In genomic region chr4:75834095-75834771, GRCh38 we compare ENCODE assay signal across 1 cellular context.
A peak's percentile ranks its signal among the peaks of the same experiment; 100 is the strongest.
TF ChIP-seq lines count a peak whose summit lies in the region.

No MANE protein-coding gene starts in this region.

TF ChIP-seq in K562, 482 proteins besides CTCF, POLR2A, EP300 and RAD21 (continued from another document and continues in another):
- TF ChIP-seq ZBTB40 (IDR thresholded peaks at IDR 0.05) (no peak), ZBTB40 (CRISPR knock-in tag; IDR thresholded peaks at IDR 0.05) (no peak), NR4A1 (CRISPR knock-in tag; IDR thresholded peaks at IDR 0.05) (no peak), NR4A1 (tag; IDR thresholded peaks at IDR 0.05) (peak; percentile 95), MTA3 (IDR thresholded peaks at IDR 0.05; ENCODE audit: borderline replicate concordance) (no peak), MTA2 (IDR thresholded peaks at IDR 0.05; ENCODE audit: low read depth) (no peak), ZNF24 (IDR thresholded peaks at IDR 0.05) (no peak), SMAD4 (CRISPR knock-in tag; conservative IDR thresholded peaks at IDR 0.05) (peak; percentile 83), ZC3H4 (CRISPR knock-in tag; IDR thresholded peaks at IDR 0.05; ENCODE audit: borderline replicate concordance) (no peak), STAT5A (IDR thresholded peaks at IDR 0.05; ENCODE audit: borderline replicate concordance, low read length) (no peak), NR2C2 (CRISPR knock-in tag; IDR thresholded peaks at IDR 0.05) (no peak), NR2C2 (tag; IDR thresholded peaks at IDR 0.05) (no peak), ZNF274 (IDR thresholded peaks at IDR 0.05; ENCODE audit: borderline replicate concordance, low read depth, low read length) (no peak), ZFPM2 (CRISPR knock-in tag; IDR thresholded peaks at IDR 0.05) (no peak), PYGO2 (tag; IDR thresholded peaks at IDR 0.05) (peak; percentile 83), HMGN3 (IDR thresholded peaks at IDR 0.05; ENCODE audit: borderline replicate concordance, extremely low read depth, insufficient read length, low read depth, low read length) (no peak), MAFG (tag; conservative IDR thresholded peaks at IDR 0.05) (no peak), LEF1 (IDR thresholded peaks at IDR 0.05) (no peak), DMBX1 (CRISPR knock-in tag; IDR thresholded peaks at IDR 0.05; ENCODE audit: borderline replicate concordance) (peak; percentile 59), ZNF79 (CRISPR knock-in tag; IDR thresholded peaks at IDR 0.05; ENCODE audit: low read depth) (0 out of 2 replicates have a peak, but pooled peaks have one; percentile 43), ZFX (CRISPR knock-in tag; IDR thresholded peaks at IDR 0.05) (no peak), SIN3B (IDR thresholded peaks at IDR 0.05; ENCODE audit: low read depth) (no peak), BDP1 (IDR thresholded peaks at IDR 0.05; ENCODE audit: insufficient read depth, insufficient read length) (no peak), LCOR (CRISPR knock-in tag; IDR thresholded peaks at IDR 0.05) (no peak), ZNF589 (CRISPR knock-in tag; IDR thresholded peaks at IDR 0.05; ENCODE audit: low read depth) (peak; percentile 76), PRPF4 (IDR thresholded peaks at IDR 0.05; ENCODE audit: insufficient read depth, low read depth, low read length, poor library complexity, severe bottlenecking) (no peak), ZNF655 (CRISPR knock-in tag; IDR thresholded peaks at IDR 0.05) (no peak), C11orf30 (IDR thresholded peaks at IDR 0.05; ENCODE audit: low read depth) (no peak), ZNF551 (CRISPR knock-in tag; IDR thresholded peaks at IDR 0.05) (no peak), JUNB (CRISPR knock-in tag; conservative IDR thresholded peaks at IDR 0.05) (no peak), FOXK2 (conservative IDR thresholded peaks at IDR 0.05 in 1 of 2, IDR thresholded peaks at IDR 0.05 in 1 of 2; ENCODE audit: low read depth in 2 of 2) (no peak), TCF7L2 (IDR thresholded peaks at IDR 0.05; ENCODE audit: low read depth, low read length) (no peak), ZEB2 (IDR thresholded peaks at IDR 0.05) (no peak), SUPT5H (IDR thresholded peaks at IDR 0.05) (no peak), KDM5B (IDR thresholded peaks at IDR 0.05; ENCODE audit: insufficient replicate concordance, low read depth, low read length) (no peak), GTF3C2 (IDR thresholded peaks at IDR 0.05; ENCODE audit: borderline replicate concordance, extremely low read depth, insufficient read length) (no peak), POLR2AphosphoS5 (IDR thresholded peaks at IDR 0.05; ENCODE audit: control insufficient read depth, insufficient read depth, low read depth, low read length) (no peak), BACH1 (tag; IDR thresholded peaks at IDR 0.05) (peak; percentile 80; the same call in 1 of the 2 replicates), TCF3 (CRISPR knock-in tag; IDR thresholded peaks at IDR 0.05) (no peak), DNMT1 (IDR thresholded peaks at IDR 0.05) (no peak)
- TF ChIP-seq, protein P1, sequence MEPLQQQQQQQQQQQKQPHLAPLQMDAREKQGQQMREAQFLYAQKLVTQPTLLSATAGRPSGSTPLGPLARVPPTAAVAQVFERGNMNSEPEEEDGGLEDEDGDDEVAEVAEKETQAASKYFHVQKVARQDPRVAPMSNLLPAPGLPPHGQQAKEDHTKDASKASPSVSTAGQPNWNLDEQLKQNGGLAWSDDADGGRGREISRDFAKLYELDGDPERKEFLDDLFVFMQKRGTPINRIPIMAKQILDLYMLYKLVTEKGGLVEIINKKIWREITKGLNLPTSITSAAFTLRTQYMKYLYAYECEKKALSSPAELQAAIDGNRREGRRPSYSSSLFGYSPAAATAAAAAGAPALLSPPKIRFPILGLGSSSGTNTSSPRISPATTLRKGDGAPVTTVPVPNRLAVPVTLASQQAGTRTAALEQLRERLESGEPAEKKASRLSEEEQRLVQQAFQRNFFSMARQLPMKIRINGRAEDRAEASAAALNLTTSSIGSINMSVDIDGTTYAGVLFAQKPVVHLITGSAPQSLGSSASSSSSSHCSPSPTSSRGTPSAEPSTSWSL (CRISPR knock-in tag; IDR thresholded peaks at IDR 0.05; ENCODE audit: borderline replicate concordance), result no peak
- TF ChIP-seq, protein P2, sequence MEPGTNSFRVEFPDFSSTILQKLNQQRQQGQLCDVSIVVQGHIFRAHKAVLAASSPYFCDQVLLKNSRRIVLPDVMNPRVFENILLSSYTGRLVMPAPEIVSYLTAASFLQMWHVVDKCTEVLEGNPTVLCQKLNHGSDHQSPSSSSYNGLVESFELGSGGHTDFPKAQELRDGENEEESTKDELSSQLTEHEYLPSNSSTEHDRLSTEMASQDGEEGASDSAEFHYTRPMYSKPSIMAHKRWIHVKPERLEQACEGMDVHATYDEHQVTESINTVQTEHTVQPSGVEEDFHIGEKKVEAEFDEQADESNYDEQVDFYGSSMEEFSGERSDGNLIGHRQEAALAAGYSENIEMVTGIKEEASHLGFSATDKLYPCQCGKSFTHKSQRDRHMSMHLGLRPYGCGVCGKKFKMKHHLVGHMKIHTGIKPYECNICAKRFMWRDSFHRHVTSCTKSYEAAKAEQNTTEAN (CRISPR knock-in tag; IDR thresholded peaks at IDR 0.05), result no peak
- TF ChIP-seq, protein P3, sequence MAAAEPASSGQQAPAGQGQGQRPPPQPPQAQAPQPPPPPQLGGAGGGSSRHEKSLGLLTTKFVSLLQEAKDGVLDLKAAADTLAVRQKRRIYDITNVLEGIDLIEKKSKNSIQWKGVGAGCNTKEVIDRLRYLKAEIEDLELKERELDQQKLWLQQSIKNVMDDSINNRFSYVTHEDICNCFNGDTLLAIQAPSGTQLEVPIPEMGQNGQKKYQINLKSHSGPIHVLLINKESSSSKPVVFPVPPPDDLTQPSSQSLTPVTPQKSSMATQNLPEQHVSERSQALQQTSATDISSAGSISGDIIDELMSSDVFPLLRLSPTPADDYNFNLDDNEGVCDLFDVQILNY (CRISPR knock-in tag; IDR thresholded peaks at IDR 0.05), result no peak
- TF ChIP-seq, protein P4, sequence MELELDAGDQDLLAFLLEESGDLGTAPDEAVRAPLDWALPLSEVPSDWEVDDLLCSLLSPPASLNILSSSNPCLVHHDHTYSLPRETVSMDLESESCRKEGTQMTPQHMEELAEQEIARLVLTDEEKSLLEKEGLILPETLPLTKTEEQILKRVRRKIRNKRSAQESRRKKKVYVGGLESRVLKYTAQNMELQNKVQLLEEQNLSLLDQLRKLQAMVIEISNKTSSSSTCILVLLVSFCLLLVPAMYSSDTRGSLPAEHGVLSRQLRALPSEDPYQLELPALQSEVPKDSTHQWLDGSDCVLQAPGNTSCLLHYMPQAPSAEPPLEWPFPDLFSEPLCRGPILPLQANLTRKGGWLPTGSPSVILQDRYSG (tag; conservative IDR thresholded peaks at IDR 0.05; ENCODE audit: low read depth), result peak; percentile 75; the same call in 1 of the 2 replicates
- TF ChIP-seq, protein P5, sequence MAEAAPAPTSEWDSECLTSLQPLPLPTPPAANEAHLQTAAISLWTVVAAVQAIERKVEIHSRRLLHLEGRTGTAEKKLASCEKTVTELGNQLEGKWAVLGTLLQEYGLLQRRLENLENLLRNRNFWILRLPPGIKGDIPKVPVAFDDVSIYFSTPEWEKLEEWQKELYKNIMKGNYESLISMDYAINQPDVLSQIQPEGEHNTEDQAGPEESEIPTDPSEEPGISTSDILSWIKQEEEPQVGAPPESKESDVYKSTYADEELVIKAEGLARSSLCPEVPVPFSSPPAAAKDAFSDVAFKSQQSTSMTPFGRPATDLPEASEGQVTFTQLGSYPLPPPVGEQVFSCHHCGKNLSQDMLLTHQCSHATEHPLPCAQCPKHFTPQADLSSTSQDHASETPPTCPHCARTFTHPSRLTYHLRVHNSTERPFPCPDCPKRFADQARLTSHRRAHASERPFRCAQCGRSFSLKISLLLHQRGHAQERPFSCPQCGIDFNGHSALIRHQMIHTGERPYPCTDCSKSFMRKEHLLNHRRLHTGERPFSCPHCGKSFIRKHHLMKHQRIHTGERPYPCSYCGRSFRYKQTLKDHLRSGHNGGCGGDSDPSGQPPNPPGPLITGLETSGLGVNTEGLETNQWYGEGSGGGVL (CRISPR knock-in tag; IDR thresholded peaks at IDR 0.05), result no peak
- TF ChIP-seq, protein P6, sequence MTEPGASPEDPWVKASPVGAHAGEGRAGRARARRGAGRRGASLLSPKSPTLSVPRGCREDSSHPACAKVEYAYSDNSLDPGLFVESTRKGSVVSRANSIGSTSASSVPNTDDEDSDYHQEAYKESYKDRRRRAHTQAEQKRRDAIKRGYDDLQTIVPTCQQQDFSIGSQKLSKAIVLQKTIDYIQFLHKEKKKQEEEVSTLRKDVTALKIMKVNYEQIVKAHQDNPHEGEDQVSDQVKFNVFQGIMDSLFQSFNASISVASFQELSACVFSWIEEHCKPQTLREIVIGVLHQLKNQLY (CRISPR knock-in tag; conservative IDR thresholded peaks at IDR 0.05), result no peak
